In genomic region chr2:218034497-218035213, GRCh38 we compare ENCODE assay signal across 8 cellular contexts. TPM values are rescaled to one million over a fixed set of nuclear protein-coding genes. Genes with fewer than 3 reads are reported as not detected.
DNase-seq lines count a peak whose midpoint lies in the region; ATAC-seq and TF ChIP-seq lines count a peak whose summit lies in the region.
"Not testable (repeated sequence)": the region's sequence is repeated elsewhere in the genome, so short reads cannot be mapped to it uniquely, and the experiment has no call there.

No MANE protein-coding gene starts in this region.

- not testable (repeated sequence) for H3K9me2 ChIP-seq in OCI-LY7 (ENCODE audit: insufficient read depth, low read length)

- TF ChIP-seq POLR2A in erythroblast (IDR thresholded peaks at IDR 0.05; ENCODE audit: low read length), result not testable (repeated sequence)

- intact Hi-C loops in OCI-LY7 (cut with micrococcal nuclease; ENCODE audit: unreplicated experiment), result not testable (repeated sequence)

- H3K36me3 ChIP-seq in HUES64 (ENCODE audit: insufficient read depth, low read length); OCI-LY7 (ENCODE audit: insufficient read depth, low read length); mucosa of rectum (ENCODE audit: control insufficient read depth in 2 of 2, insufficient read depth in 2 of 2, low read length in 2 of 2): not testable (repeated sequence)

- H3K4me2 ChIP-seq in OCI-LY7 (ENCODE audit: low read length), result peak overlapping the region; percentile 43; the same call in 1 of the 2 replicates

- H3K4me1 ChIP-seq in HUES64 (ENCODE audit: insufficient read depth, low read length); OCI-LY7 (ENCODE audit: insufficient read depth, low read length, poor library complexity, severe bottlenecking); mucosa of rectum (ENCODE audit: control insufficient read depth in 2 of 2, insufficient read depth in 2 of 2, low read length in 2 of 2): not testable (repeated sequence)

- not testable (repeated sequence) for H3K27ac ChIP-seq in HUES64 (ENCODE audit: low read depth, low read length); OCI-LY7 (ENCODE audit: low read depth, low read length, poor library complexity, severe bottlenecking); mucosa of rectum (ENCODE audit: low read depth in 2 of 2, low read length in 2 of 2)

- POLR2A ChIA-PET in OCI-LY7 (lab: Charles Lee), result not testable (repeated sequence)

- H3K9me3 ChIP-seq in HUES64 (ENCODE audit: insufficient read depth, low read depth, low read length); OCI-LY7 (ENCODE audit: low read length); mucosa of rectum (ENCODE audit: control insufficient read depth in 2 of 2, low read length in 2 of 2): not testable (repeated sequence)

- H4K20me1 ChIP-seq in OCI-LY7 (ENCODE audit: insufficient read depth, low read length), result not testable (repeated sequence)

- CTCF ChIA-PET in OCI-LY7 (lab: Charles Lee; ENCODE audit: unreplicated experiment), result not testable (repeated sequence)

- H3K4me3 ChIP-seq in HUES64 (ENCODE audit: low read length) (peak overlapping the region; percentile 51), mucosa of rectum (ENCODE audit: low read length in 2 of 2) (peak overlapping the region; percentile 38 to 44)
- H3K4me3 ChIP-seq in OCI-LY7 (ENCODE audit: low read depth, low read length, poor library complexity, severe bottlenecking), result not testable (repeated sequence)

- not testable (repeated sequence) for H3K79me2 ChIP-seq in OCI-LY7 (ENCODE audit: insufficient read depth, low read depth, low read length)

- BruUV-seq in OCI-LY7 (replicated peaks; lab: Mats Ljungman, UMichigan), result not testable (repeated sequence)

- H3K27me3 ChIP-seq in HUES64 (ENCODE audit: insufficient read depth, low read length), result peaks cover 32% of the 10 kb centered on the region
- H3K27me3 ChIP-seq in mucosa of rectum (ENCODE audit: control insufficient read depth in 2 of 2, insufficient read depth in 2 of 2, low read length in 2 of 2), result not testable (repeated sequence)

- H3K9ac ChIP-seq in HUES64 (ENCODE audit: low read depth, low read length), result not testable (repeated sequence)
- H3K9ac ChIP-seq in mucosa of rectum (ENCODE audit: low read depth in 1 of 2, low read length in 2 of 2), result peak overlapping the region in 1 of 2 donors; percentile 36

- DNase-seq in DMS114 treated with DMSO at 0.1 percent for 48 hours (lab: John Stamatoyannopoulos, UW; ENCODE audit: unreplicated experiment) (peak; percentile 67), OCI-LY7 (ENCODE audit: low spot score) (peak; percentile 59), activated T-cell treated with anti-CD3 and anti-CD28 coated beads for 4 hours (peak; percentile 51), erythroblast (lab: John Stamatoyannopoulos, UW) (peak; percentile 25 to 48)
- peak; percentile 30 for DNase-seq in stimulated activated CD8-positive, alpha-beta memory T cell treated with anti-CD3 and anti-CD28 coated beads, Interleukin-7, amount 100 ng/mL, for 24 hours (ENCODE audit: low read depth)

- peak; percentile 85 for ATAC-seq in GM21529 (IDR thresholded peaks at IDR 0.05; ENCODE audit: unreplicated experiment)

- H2AFZ ChIP-seq in OCI-LY7 (ENCODE audit: low read length), result peak overlapping the region; percentile 61; the same call in 1 of the 2 replicates

- TF ChIP-seq CTCF in OCI-LY7 (conservative IDR thresholded peaks at IDR 0.05; ENCODE audit: low read length), result peak; percentile 70

- 17% methylated on average over 24 of the region's 24 CpGs for WGBS in HUES64

RNA-seq across cellular contexts. Expression of gene TNS1, which starts 31.9 kb away (rescaled TPM):
- 2.9 TPM for polyA plus RNA-seq in HUES64 (2013, experiment 1 of 2)
- 5.5 TPM for polyA plus RNA-seq in HUES64 (2013, experiment 2 of 2)
- not detected in 2 replicates for total RNA-seq in OCI-LY7 (2014; rRNA removed; shearing (Covaris generic))
- total RNA-seq in OCI-LY7 (2022), result not detected in 2 replicates

RNA-seq across cellular contexts. Expression of gene RUFY4, which starts 34.4 kb away (rescaled TPM):
- 0.15 TPM for polyA plus RNA-seq in HUES64 (2013, experiment 1 of 2)
- not detected for polyA plus RNA-seq in HUES64 (2013, experiment 2 of 2)
- not detected in 2 replicates for total RNA-seq in OCI-LY7 (2014; rRNA removed; shearing (Covaris generic))
- not detected in 2 replicates for total RNA-seq in OCI-LY7 (2022)
